ENCODE assay signal across 1 cellular context in the genomic region with DNA sequence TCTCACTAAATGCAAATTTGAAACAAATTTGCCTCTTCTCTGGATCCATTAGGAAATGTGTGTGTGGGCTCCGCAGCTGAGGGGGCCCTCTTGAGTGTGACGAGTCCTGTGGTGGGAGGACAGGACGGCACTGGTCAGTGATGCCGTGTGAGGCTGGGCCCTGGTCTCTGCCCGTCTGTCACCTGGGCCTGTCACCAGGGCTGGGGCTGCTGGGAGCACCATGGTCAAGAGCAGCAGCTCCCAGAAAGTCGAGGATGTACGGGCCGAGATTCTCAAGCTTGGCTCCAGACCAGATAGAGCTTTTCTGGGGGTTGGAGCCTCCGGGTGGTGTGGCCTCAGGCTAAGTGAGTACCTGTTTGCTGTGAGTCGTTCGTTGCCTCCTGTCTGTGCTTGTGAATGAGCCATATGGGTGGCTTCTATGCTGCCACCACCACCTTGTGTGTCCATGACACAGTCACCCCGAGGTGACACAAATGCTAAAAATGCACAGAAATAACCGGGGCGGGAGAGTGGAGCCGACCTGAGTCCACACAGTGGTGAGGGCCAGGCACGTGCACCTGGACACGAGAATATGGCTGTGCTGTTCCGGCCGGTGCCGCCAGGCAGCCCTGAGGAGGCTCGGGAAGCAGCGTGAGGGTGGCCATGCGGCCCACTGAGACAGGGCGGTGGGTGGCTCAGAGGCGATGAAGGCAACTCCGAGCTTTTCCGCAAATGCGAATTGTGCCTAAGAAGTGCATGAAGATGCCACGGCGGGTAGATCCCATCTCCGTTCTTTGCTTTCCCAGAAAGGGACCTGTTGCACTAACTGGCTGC.
TF ChIP-seq lines count a peak whose summit lies in the region.

No MANE protein-coding gene starts in this region.

TF ChIP-seq in GM12878, 131 proteins besides CTCF, POLR2A, EP300 and RAD21:
- TF ChIP-seq CBX5 (IDR thresholded peaks at IDR 0.05; ENCODE audit: low read depth) (no peak), POLR2AphosphoS5 (IDR thresholded peaks at IDR 0.05; ENCODE audit: low read length) (peak; percentile 32; the same call in 1 of the 2 replicates)
